35 cellular contexts compared by ENCODE assay signal in the genomic region with DNA sequence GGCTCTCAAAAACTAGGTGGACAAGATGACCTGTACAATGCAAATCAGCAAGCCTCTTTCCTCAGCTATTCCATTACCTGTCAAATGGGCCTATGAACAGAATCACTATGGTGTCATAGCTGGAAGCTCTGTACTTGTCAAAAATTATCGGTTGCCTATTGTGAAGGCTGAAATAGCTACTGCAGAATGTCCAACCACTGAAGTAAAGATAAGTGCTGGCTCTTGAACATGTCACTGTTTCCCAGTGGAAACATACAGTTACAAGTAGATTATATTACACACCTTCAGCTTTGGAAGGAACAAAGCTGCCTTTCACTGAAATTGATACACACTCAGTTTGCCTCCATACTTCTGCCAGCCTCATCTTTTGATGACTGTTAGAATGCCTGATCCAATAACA.
"Had no signal": no experiment of that assay in that cellular context is flagged by ENCODE, and none has a peak within 500 bp of the region (broad histone marks: within the 10 kb centered on the region; RNA-seq: fewer than 3 reads in every experiment).

No MANE protein-coding gene starts in this region.

- H3K4me1 Mint-ChIP-seq: activated B cell treated with CpG ODN at 0.5 μM for 24 hours; activated CD4-positive, alpha-beta memory T cell treated with anti-CD3 and anti-CD28 coated beads, Interleukin-2, amount 10 ng/mL, durations not matched to agents 7 days and 5 days; activated CD4-positive, alpha-beta T cell treated with anti-CD3 and anti-CD28 coated beads, Interleukin-2, amount 10 ng/mL, durations not matched to agents 7 days and 5 days; activated naive CD8-positive, alpha-beta T cell treated with anti-CD3 and anti-CD28 coated beads for 36 hours; activated T-helper 17 cell treated with anti-CD3 and anti-CD28 coated beads, Interleukin-2, amount 50 U/mL, for 72 hours; central memory CD8-positive, alpha-beta T cell had no signal

- H3K36me3 ChIP-seq: adrenal gland, brain microvascular endothelial cell, breast epithelium had no signal

- H3K9me3 Mint-ChIP-seq: activated B cell treated with CpG ODN at 0.5 μM for 24 hours; activated CD4-positive, alpha-beta memory T cell treated with anti-CD3 and anti-CD28 coated beads, Interleukin-2, amount 10 ng/mL, durations not matched to agents 7 days and 5 days; activated CD4-positive, alpha-beta T cell treated with anti-CD3 and anti-CD28 coated beads, Interleukin-2, amount 10 ng/mL, durations not matched to agents 7 days and 5 days; activated naive CD4-positive, alpha-beta T cell treated with anti-CD3 and anti-CD28 coated beads for 36 hours; activated naive CD4-positive, alpha-beta T cell treated with anti-CD3 and anti-CD28 coated beads, Interleukin-2, amount 50 U/mL, for 72 hours; activated naive CD8-positive, alpha-beta T cell treated with anti-CD3 and anti-CD28 coated beads for 36 hours; activated T-helper 17 cell treated with anti-CD3 and anti-CD28 coated beads, Interleukin-2, amount 50 U/mL, for 72 hours; T-helper 1 cell treated with Interleukin-12 subunit alpha and Interleukin-12 subunit beta and Interleukin-4 antibody, amounts not matched to agents 30 μg/mL and 1 μg/mL, for 36 hours; T-helper 2 cell treated with Interferon-gamma antibody and Interleukin-4, amounts not matched to agents 5 μg/mL and 100 μg/mL, for 36 hours had no signal

- H3K4me3 ChIP-seq: adrenal gland, body of pancreas, breast epithelium had no signal

- DNase-seq: activated B cell treated with CpG ODN at 0.5 μM for 24 hours; activated CD4-positive, alpha-beta memory T cell treated with anti-CD3 and anti-CD28 coated beads, Interleukin-2, amount 10 ng/mL, durations not matched to agents 7 days and 5 days; activated CD4-positive, alpha-beta T cell treated with anti-CD3 and anti-CD28 coated beads for 48 hours; activated CD4-positive, alpha-beta T cell treated with anti-CD3 and anti-CD28 coated beads, Interleukin-2, amount 10 ng/mL, durations not matched to agents 7 days and 5 days; activated CD4-positive, alpha-beta T cell treated with anti-CD3 and anti-CD28 coated beads, Interleukin-2, amount 50 U/mL, for 48 hours; activated CD4-positive, CD25-positive, alpha-beta regulatory T cell treated with anti-CD3 and anti-CD28 coated beads, Interleukin-2, amount 50 U/mL, for 72 hours; activated CD8-positive, alpha-beta memory T cell treated with anti-CD3 and anti-CD28 coated beads for 24 hours; activated CD8-positive, alpha-beta memory T cell treated with anti-CD3 and anti-CD28 coated beads, Interleukin-2, amount 10 ng/mL, durations not matched to agents 7 days and 5 days; activated CD8-positive, alpha-beta memory T cell treated with anti-CD3 and anti-CD28 coated beads, Interleukin-2, amount 50 U/mL, for 48 hours; activated CD8-positive, alpha-beta T cell treated with anti-CD3 and anti-CD28 coated beads, Interleukin-2, amount 10 ng/mL, durations not matched to agents 7 days and 5 days; activated effector memory CD4-positive, alpha-beta T cell treated with anti-CD3 and anti-CD28 coated beads, Interleukin-2, amount 50 U/mL, for 16 hours; activated gamma-delta T cell treated with Interleukin-2 at 50 U/mL for 16 hours; activated naive CD4-positive, alpha-beta T cell; activated naive CD4-positive, alpha-beta T cell treated with anti-CD3 and anti-CD28 coated beads for 36 hours; activated naive CD4-positive, alpha-beta T cell treated with anti-CD3 and anti-CD28 coated beads, Interleukin-2, amount 50 U/mL, for 16 hours; activated naive CD8-positive, alpha-beta T cell treated with anti-CD3 and anti-CD28 coated beads for 36 hours; activated T-cell treated with anti-CD3 and anti-CD28 coated beads, Interleukin-2, amount 50 U/mL, for 24 hours; activated T-cell treated with anti-CD3 and anti-CD28 coated beads, Interleukin-2, amount 50 U/mL, for 48 hours; adrenal gland; amniotic stem cell; aorta; body of pancreas; brain microvascular endothelial cell; caudate nucleus; cerebellar nuclear complex; T-helper 1 cell; T-helper 2 cell; T-helper 9 cell had no signal

- H3K4me1 ChIP-seq: adrenal gland, body of pancreas, breast epithelium had no signal

- H3K27me3 Mint-ChIP-seq: activated B cell treated with CpG ODN at 0.5 μM for 24 hours; activated CD4-positive, alpha-beta memory T cell treated with anti-CD3 and anti-CD28 coated beads, Interleukin-2, amount 10 ng/mL, durations not matched to agents 7 days and 5 days; activated CD4-positive, alpha-beta T cell treated with anti-CD3 and anti-CD28 coated beads, Interleukin-2, amount 10 ng/mL, durations not matched to agents 7 days and 5 days; activated CD8-positive, alpha-beta memory T cell treated with anti-CD3 and anti-CD28 coated beads, Interleukin-2, amount 10 ng/mL, durations not matched to agents 7 days and 5 days; activated naive CD8-positive, alpha-beta T cell treated with anti-CD3 and anti-CD28 coated beads for 36 hours; activated T-cell treated with anti-CD3 and anti-CD28 coated beads, Interleukin-2, amount 50 U/mL, for 24 hours; activated T-helper 17 cell treated with anti-CD3 and anti-CD28 coated beads, Interleukin-2, amount 50 U/mL, for 72 hours; central memory CD8-positive, alpha-beta T cell had no signal

- H3K9me3 ChIP-seq: adrenal gland, body of pancreas, breast epithelium had no signal

- H3K27ac Mint-ChIP-seq: activated B cell treated with CpG ODN at 0.5 μM for 24 hours; activated CD4-positive, alpha-beta memory T cell treated with anti-CD3 and anti-CD28 coated beads, Interleukin-2, amount 10 ng/mL, durations not matched to agents 7 days and 5 days; activated CD4-positive, alpha-beta T cell treated with anti-CD3 and anti-CD28 coated beads, Interleukin-2, amount 10 ng/mL, durations not matched to agents 7 days and 5 days; activated CD8-positive, alpha-beta memory T cell treated with anti-CD3 and anti-CD28 coated beads, Interleukin-2, amount 10 ng/mL, durations not matched to agents 7 days and 5 days; activated CD8-positive, alpha-beta T cell treated with anti-CD3 and anti-CD28 coated beads, Interleukin-2, amount 10 ng/mL, durations not matched to agents 7 days and 5 days; activated naive CD4-positive, alpha-beta T cell treated with anti-CD3 and anti-CD28 coated beads for 36 hours; activated naive CD4-positive, alpha-beta T cell treated with anti-CD3 and anti-CD28 coated beads, Interleukin-2, amount 50 U/mL, for 72 hours; activated naive CD8-positive, alpha-beta T cell treated with anti-CD3 and anti-CD28 coated beads for 36 hours; activated T-cell treated with anti-CD3 and anti-CD28 coated beads, Interleukin-2, amount 50 U/mL, for 24 hours; activated T-helper 17 cell treated with anti-CD3 and anti-CD28 coated beads, Interleukin-2, amount 50 U/mL, for 72 hours; T-helper 1 cell treated with Interleukin-12 subunit alpha and Interleukin-12 subunit beta and Interleukin-4 antibody, amounts not matched to agents 30 μg/mL and 1 μg/mL, for 36 hours; T-helper 2 cell treated with Interferon-gamma antibody and Interleukin-4, amounts not matched to agents 5 μg/mL and 100 μg/mL, for 36 hours had no signal

- ATAC-seq: activated CD8-positive, alpha-beta memory T cell treated with anti-CD3 and anti-CD28 coated beads, Interleukin-2, amount 10 ng/mL, durations not matched to agents 7 days and 5 days; activated CD8-positive, alpha-beta T cell treated with anti-CD3 and anti-CD28 coated beads, Interleukin-2, amount 10 ng/mL, durations not matched to agents 7 days and 5 days; activated naive CD4-positive, alpha-beta T cell treated with anti-CD3 and anti-CD28 coated beads, Interleukin-2, amount 50 U/mL, for 72 hours; activated T-helper 17 cell treated with anti-CD3 and anti-CD28 coated beads, Interleukin-2, amount 50 U/mL, for 72 hours; body of pancreas had no signal

- H3K27ac ChIP-seq: adrenal gland, body of pancreas, brain microvascular endothelial cell, breast epithelium, VCaP had no signal

- H3K36me3 Mint-ChIP-seq: activated CD8-positive, alpha-beta memory T cell treated with anti-CD3 and anti-CD28 coated beads, Interleukin-2, amount 10 ng/mL, durations not matched to agents 7 days and 5 days; activated naive CD4-positive, alpha-beta T cell treated with anti-CD3 and anti-CD28 coated beads, Interleukin-2, amount 50 U/mL, for 72 hours; activated naive CD8-positive, alpha-beta T cell treated with anti-CD3 and anti-CD28 coated beads for 36 hours had no signal

- H3K4me3 Mint-ChIP-seq: activated B cell treated with CpG ODN at 0.5 μM for 24 hours; activated CD4-positive, alpha-beta memory T cell treated with anti-CD3 and anti-CD28 coated beads, Interleukin-2, amount 10 ng/mL, durations not matched to agents 7 days and 5 days; activated CD4-positive, alpha-beta T cell treated with anti-CD3 and anti-CD28 coated beads, Interleukin-2, amount 10 ng/mL, durations not matched to agents 7 days and 5 days; activated CD8-positive, alpha-beta memory T cell treated with anti-CD3 and anti-CD28 coated beads, Interleukin-2, amount 10 ng/mL, durations not matched to agents 7 days and 5 days; activated CD8-positive, alpha-beta T cell treated with anti-CD3 and anti-CD28 coated beads, Interleukin-2, amount 10 ng/mL, durations not matched to agents 7 days and 5 days; activated naive CD4-positive, alpha-beta T cell treated with anti-CD3 and anti-CD28 coated beads for 36 hours; activated naive CD8-positive, alpha-beta T cell treated with anti-CD3 and anti-CD28 coated beads for 36 hours; activated T-cell treated with anti-CD3 and anti-CD28 coated beads, Interleukin-2, amount 50 U/mL, for 24 hours; activated T-helper 17 cell treated with anti-CD3 and anti-CD28 coated beads, Interleukin-2, amount 50 U/mL, for 72 hours; central memory CD8-positive, alpha-beta T cell; T-helper 1 cell treated with Interleukin-12 subunit alpha and Interleukin-12 subunit beta and Interleukin-4 antibody, amounts not matched to agents 30 μg/mL and 1 μg/mL, for 36 hours; T-helper 2 cell treated with Interferon-gamma antibody and Interleukin-4, amounts not matched to agents 5 μg/mL and 100 μg/mL, for 36 hours had no signal

- H3K27me3 ChIP-seq: adrenal gland, body of pancreas, brain microvascular endothelial cell, breast epithelium had no signal
